ENCODE assay signal across 1 cellular context in the genomic region with DNA sequence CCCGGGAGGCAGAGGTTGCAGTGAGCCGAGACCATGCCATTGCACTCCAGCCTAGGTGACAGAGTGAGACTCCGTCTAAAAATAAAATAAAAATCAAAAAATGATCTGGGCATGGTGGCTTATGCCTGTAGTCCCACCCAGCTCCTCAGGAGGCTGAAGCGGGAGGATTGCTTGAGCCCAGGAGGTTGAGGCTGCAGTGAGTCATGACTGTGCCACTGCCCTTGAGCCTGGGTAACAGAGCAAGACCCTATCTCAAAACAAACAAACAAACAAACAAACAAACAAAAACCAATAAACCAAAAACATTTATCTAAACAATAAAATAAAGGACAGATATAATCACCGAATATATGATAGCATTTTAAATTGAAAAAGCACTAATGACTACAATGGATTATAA.
A peak's percentile ranks its signal among the peaks of the same experiment; 100 is the strongest.
TF ChIP-seq lines count a peak whose summit lies in the region.

No MANE protein-coding gene starts in this region.

TF ChIP-seq in K562, 482 proteins besides CTCF, POLR2A, EP300 and RAD21:
- TF ChIP-seq ZNF121 (CRISPR knock-in tag; conservative IDR thresholded peaks at IDR 0.05), result peak; percentile 42; the same call in 1 of the 2 replicates
- 0 out of 2 replicates have a peak, but pooled peaks have one; percentile 7 for TF ChIP-seq ARID1B (IDR thresholded peaks at IDR 0.05)
- 0 out of 2 replicates have a peak, but pooled peaks have one; percentile 25 for TF ChIP-seq SMARCA5 (IDR thresholded peaks at IDR 0.05)
- TF ChIP-seq, protein P1, sequence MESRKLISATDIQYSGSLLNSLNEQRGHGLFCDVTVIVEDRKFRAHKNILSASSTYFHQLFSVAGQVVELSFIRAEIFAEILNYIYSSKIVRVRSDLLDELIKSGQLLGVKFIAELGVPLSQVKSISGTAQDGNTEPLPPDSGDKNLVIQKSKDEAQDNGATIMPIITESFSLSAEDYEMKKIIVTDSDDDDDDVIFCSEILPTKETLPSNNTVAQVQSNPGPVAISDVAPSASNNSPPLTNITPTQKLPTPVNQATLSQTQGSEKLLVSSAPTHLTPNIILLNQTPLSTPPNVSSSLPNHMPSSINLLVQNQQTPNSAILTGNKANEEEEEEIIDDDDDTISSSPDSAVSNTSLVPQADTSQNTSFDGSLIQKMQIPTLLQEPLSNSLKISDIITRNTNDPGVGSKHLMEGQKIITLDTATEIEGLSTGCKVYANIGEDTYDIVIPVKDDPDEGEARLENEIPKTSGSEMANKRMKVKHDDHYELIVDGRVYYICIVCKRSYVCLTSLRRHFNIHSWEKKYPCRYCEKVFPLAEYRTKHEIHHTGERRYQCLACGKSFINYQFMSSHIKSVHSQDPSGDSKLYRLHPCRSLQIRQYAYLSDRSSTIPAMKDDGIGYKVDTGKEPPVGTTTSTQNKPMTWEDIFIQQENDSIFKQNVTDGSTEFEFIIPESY (CRISPR knock-in tag; IDR thresholded peaks at IDR 0.05), result peak; percentile 97
- TF ChIP-seq FOSL1 (tag; conservative IDR thresholded peaks at IDR 0.05), result peak; percentile 34; the same call in 1 of the 2 replicates
- TF ChIP-seq SMARCA4 (IDR thresholded peaks at IDR 0.05), result 0 out of 2 replicates have a peak, but pooled peaks have one; percentile 13
TF ChIP-seq in K562: peak in this region for 6; not testable (repeated sequence) for 476.
